ENCODE assay signal across 17 cellular contexts in genomic region chr13:75400775-75401174, GRCh38.
DNase-seq lines count a peak whose midpoint lies in the region; ATAC-seq, FAIRE-seq and TF ChIP-seq lines count a peak whose summit lies in the region.
"Had no signal": no experiment of that assay in that cellular context is flagged by ENCODE, and none has a peak within 500 bp of the region (broad histone marks: within the 10 kb centered on the region; RNA-seq: fewer than 3 reads in every experiment).

No MANE protein-coding gene starts in this region.

- no TSS peak for BruUV-seq in GM12878 (replicated peaks; lab: Mats Ljungman, UMichigan)

- peaks cover 6% of the 10 kb centered on the region; the same call in 2 of the 3 replicates for H3K9me3 ChIP-seq in GM12878 (replicated peaks; ENCODE audit: control insufficient read depth, insufficient read depth, low read length)
- H3K9me3 ChIP-seq: Peyer's patch, testis had no signal

- H3K79me2 ChIP-seq in GM12878 (ENCODE audit: control insufficient read depth, insufficient read depth, low read length) = peaks cover 1% of the 10 kb centered on the region; the same call in 1 of the 2 replicates

- SMC1A ChIA-PET in GM12878 (lab: Charles Lee; ENCODE audit: uncharacterized antibody, unreplicated experiment) = interaction anchor here (1.0 to 3.6 kb wide), 10 partner anchors 9 to 156 kb away, joined by 3 to 28 read pairs (median 4); no protein-coding TSS in a partner anchor

- POLR2A ChIA-PET in GM12878 (lab: Charles Lee) = interaction anchor here (0.7 to 1.3 kb wide), 4 partner anchors 14 to 149 kb away, joined by 3 to 5 read pairs (median 4); no protein-coding TSS in a partner anchor

- ATAC-seq in GM18511 (IDR thresholded peaks at IDR 0.05; ENCODE audit: unreplicated experiment) (peak; percentile 59), GM19438 (IDR thresholded peaks at IDR 0.05; ENCODE audit: low read depth, unreplicated experiment) (peak; percentile 43), HG02798 (IDR thresholded peaks at IDR 0.05; ENCODE audit: poor library complexity, unreplicated experiment) (peak; percentile 72), GM12878 (peak; percentile 65), left lobe of liver (no peak)
- ATAC-seq: K562 had no signal

- no peaks in the 10 kb centered on the region for H4K20me1 ChIP-seq in GM12878 (ENCODE audit: control insufficient read depth, insufficient read depth)

- TF ChIP-seq POLR2A in GM12878 (IDR thresholded peaks at IDR 0.05; ENCODE audit: low read depth, low read length) = no peak

- no peak overlapping the region for H3K4me2 ChIP-seq in GM12878 (ENCODE audit: control insufficient read depth, insufficient read depth)

- TF ChIP-seq CTCF in GM12878 (IDR thresholded peaks at IDR 0.05 in 2 of 3, conservative IDR thresholded peaks at IDR 0.05 in 1 of 3; ENCODE audit: control insufficient read depth in 2 of 3, extremely low read depth in 1 of 3, insufficient read depth in 1 of 3, low read depth in 3 of 3, low read length in 3 of 3) = no peak

- no peaks in the 10 kb centered on the region for H3K27me3 ChIP-seq in GM12878 (replicated peaks in 1 of 2; ENCODE audit: control insufficient read depth in 2 of 2, insufficient read depth in 2 of 2, low read length in 1 of 2)
- H3K27me3 ChIP-seq: Peyer's patch, testis had no signal

- no peak for DNase-seq in GM12878 (ENCODE audit: low read depth, low spot score)
- DNase-seq in activated CD4-positive, CD25-positive, alpha-beta regulatory T cell (lab: John Stamatoyannopoulos, UW) = no peak
- no peak for DNase-seq in A172 (ENCODE audit: low spot score)
- no peak for DNase-seq in EL
- no peak for DNase-seq in left lobe of liver (ENCODE audit: low spot score)
- DNase-seq: activated effector memory CD4-positive, alpha-beta T cell treated with Interleukin-2 at 50 U/mL for 16 hours; amniotic stem cell; COR-L47; NCI-H1092; NCI-H774; Peyer's patch; stimulated activated CD4-positive, alpha-beta T cell treated with anti-CD3 and anti-CD28 coated beads, Interleukin-1b, Interleukin-23, amount 100 ng/mL, for 48 hours; testis had no signal

- H3K4me1 ChIP-seq in GM12878 (ENCODE audit: control insufficient read depth, insufficient read depth, low read length) = no peaks in the 10 kb centered on the region
- H3K4me1 ChIP-seq: Peyer's patch, testis had no signal

- H3K27ac ChIP-seq in GM12878 (ENCODE audit: control insufficient read depth, insufficient read depth) = no peak overlapping the region
- H3K27ac ChIP-seq: Peyer's patch, testis had no signal

- FAIRE-seq in GM12878 (lab: Jason Lieb, UNC) = no peak
- FAIRE-seq: K562 had no signal

- TF ChIP-seq EP300 in GM12878 (IDR thresholded peaks at IDR 0.05; ENCODE audit: borderline replicate concordance in 1 of 2, control insufficient read depth in 1 of 2, low read depth in 2 of 2, low read length in 2 of 2) = no peak

- 0% methylated on average over 1 of the region's 1 CpG for WGBS in GM12878 (ENCODE audit: insufficient coverage, insufficient replicate concordance, low lambda C conversion rate, missing lambda C conversion rate)

- CTCF ChIA-PET in GM12878 (lab: Yijun Ruan, JAX) = interaction anchor here (0.7 to 3.7 kb wide), 7 partner anchors 9 to 82 kb away, joined by 3 to 31 read pairs (median 4); no protein-coding TSS in a partner anchor

- intact Hi-C loops in GM12878 (cut with micrococcal nuclease; ENCODE audit: unreplicated experiment) = no loop called here

- RAD21 ChIA-PET in GM12878 (lab: Charles Lee; ENCODE audit: unreplicated experiment) = interaction anchor here (1.4 to 2.1 kb wide), 4 partner anchors 9 to 40 kb away, joined by 3 to 6 read pairs (median 4); no protein-coding TSS in a partner anchor

- in situ Hi-C loops in GM12878 (cut with MboI) = no loop called here

- no peak for TF ChIP-seq RAD21 in GM12878 (IDR thresholded peaks at IDR 0.05; ENCODE audit: insufficient read depth, low read depth, low read length)

- H3K36me3 ChIP-seq in GM12878 (ENCODE audit: control insufficient read depth in 2 of 2, insufficient read depth in 2 of 2, low read length in 1 of 2) = no peaks in the 10 kb centered on the region
- H3K36me3 ChIP-seq: Peyer's patch had no signal

- no peak overlapping the region for H3K4me3 ChIP-seq in GM12878
- H3K4me3 ChIP-seq: K562, Peyer's patch, testis had no signal

- H3K9ac ChIP-seq in GM12878 (ENCODE audit: control insufficient read depth, insufficient read depth, low read length) = no peak overlapping the region

- no peak overlapping the region for H2AFZ ChIP-seq in GM12878 (ENCODE audit: control insufficient read depth, low read depth, low read length)

TF ChIP-seq in GM12878, 131 proteins besides CTCF, POLR2A, EP300 and RAD21:
- peak in 1 of 2 experiments; percentile 37; a peak in 1 of 4 replicates for TF ChIP-seq IKZF2 (IDR thresholded peaks at IDR 0.05)
- no peak for TF ChIP-seq SREBF2 (IDR thresholded peaks at IDR 0.05; ENCODE audit: low read length)
- TF ChIP-seq MTA2 (IDR thresholded peaks at IDR 0.05; ENCODE audit: low read depth) = 0 out of 2 replicates have a peak, but pooled peaks have one; percentile 18
- TF ChIP-seq ZBTB40 (IDR thresholded peaks at IDR 0.05; ENCODE audit: borderline replicate concordance) = no peak
- no peak for TF ChIP-seq ATF2 (IDR thresholded peaks at IDR 0.05; ENCODE audit: low read length)
- no peak for TF ChIP-seq CREB1 (IDR thresholded peaks at IDR 0.05; ENCODE audit: low read depth)
- 0 out of 2 replicates have a peak, but pooled peaks have one; percentile 20 for TF ChIP-seq IKZF1 (conservative IDR thresholded peaks at IDR 0.05)
- no peak for TF ChIP-seq STAT3 (IDR thresholded peaks at IDR 0.05; ENCODE audit: low read depth, low read length)
